ENCODE assay signal across 8 cellular contexts in genomic region chr9:34992376-34992951, GRCh38. TPM values are rescaled to one million over a fixed set of nuclear protein-coding genes. Genes with fewer than 3 reads are reported as not detected.
DNase-seq lines count a peak whose midpoint lies in the region; ATAC-seq and TF ChIP-seq lines count a peak whose summit lies in the region.

No MANE protein-coding gene starts in this region.

- TF ChIP-seq POLR2A in uterus (IDR thresholded peaks at IDR 0.05): peak in 1 of 2 donors; percentile 26

- H3K9me3 ChIP-seq in uterus: no peaks in the 10 kb centered on the region

- peak overlapping the region; percentile 90 to 100 for H3K27ac ChIP-seq in uterus

- H3K4me1 ChIP-seq in uterus: peaks cover 6 to 31% of the 10 kb centered on the region in 2 donors

- no peaks in the 10 kb centered on the region for H3K36me3 ChIP-seq in uterus

- DNase-seq in HCEC 1CT (peak; percentile 87), epithelial cell of proximal tubule (ENCODE audit: low read depth) (peak; percentile 59), nucleus accumbens (lab: John Stamatoyannopoulos, UW) (peak in 30 of 56 donors; percentile 13 to 87 (median 43)), uterus (peak; percentile 77 to 88), DMS114 treated with DMSO at 0.1 percent for 48 hours (lab: John Stamatoyannopoulos, UW; ENCODE audit: unreplicated experiment) (no peak)
- DNase-seq in activated CD4-positive, alpha-beta T cell treated with anti-CD3 and anti-CD28 coated beads, Interleukin-2, amount 50 U/mL, for 24 hours (ENCODE audit: low read depth in 1 of 2, low spot score in 1 of 2): peak; percentile 37 to 71

- no peak for ATAC-seq in HG02884 (IDR thresholded peaks at IDR 0.05; ENCODE audit: unreplicated experiment)
- ATAC-seq in GM19452 (IDR thresholded peaks at IDR 0.05; ENCODE audit: unreplicated experiment): no peak

- intact Hi-C loops in uterus (cut with DNase I; ENCODE audit: low total_unique reads): no loop called here

- no peak for TF ChIP-seq CTCF in epithelial cell of proximal tubule (conservative IDR thresholded peaks at IDR 0.05; ENCODE audit: low read depth, low read length)
- no peak for TF ChIP-seq CTCF in uterus (IDR thresholded peaks at IDR 0.05)

- H3K4me3 ChIP-seq in epithelial cell of proximal tubule (ENCODE audit: low read depth, low read length): no peak overlapping the region
- H3K4me3 ChIP-seq in uterus: no peak overlapping the region

- no peaks in the 10 kb centered on the region for H3K27me3 ChIP-seq in uterus

RNA-seq across cellular contexts. Expression of gene DNAJB5, which starts 2.9 kb away (rescaled TPM):
- total RNA-seq in epithelial cell of proximal tubule (11.1 and 20.2 TPM in 2 replicates), uterus (10 to 100 TPM in 3 of 4 donors, 1 to 10 TPM in 1; 9.7 to 45.0 (median 25.1) TPM)

RNA-seq across cellular contexts. Expression of gene PHF24, which starts 34.4 kb away (rescaled TPM):
- total RNA-seq in epithelial cell of proximal tubule (0.12 TPM in 1 of 2 replicates, not detected in the other), uterus (1 to 10 TPM in 1 of 4 donors, under 1 TPM in 3; under 0.01 to 1.5 (median 0.81) TPM)
